Comparison of ENCODE assay signal across 8 cellular contexts in the genomic region with DNA sequence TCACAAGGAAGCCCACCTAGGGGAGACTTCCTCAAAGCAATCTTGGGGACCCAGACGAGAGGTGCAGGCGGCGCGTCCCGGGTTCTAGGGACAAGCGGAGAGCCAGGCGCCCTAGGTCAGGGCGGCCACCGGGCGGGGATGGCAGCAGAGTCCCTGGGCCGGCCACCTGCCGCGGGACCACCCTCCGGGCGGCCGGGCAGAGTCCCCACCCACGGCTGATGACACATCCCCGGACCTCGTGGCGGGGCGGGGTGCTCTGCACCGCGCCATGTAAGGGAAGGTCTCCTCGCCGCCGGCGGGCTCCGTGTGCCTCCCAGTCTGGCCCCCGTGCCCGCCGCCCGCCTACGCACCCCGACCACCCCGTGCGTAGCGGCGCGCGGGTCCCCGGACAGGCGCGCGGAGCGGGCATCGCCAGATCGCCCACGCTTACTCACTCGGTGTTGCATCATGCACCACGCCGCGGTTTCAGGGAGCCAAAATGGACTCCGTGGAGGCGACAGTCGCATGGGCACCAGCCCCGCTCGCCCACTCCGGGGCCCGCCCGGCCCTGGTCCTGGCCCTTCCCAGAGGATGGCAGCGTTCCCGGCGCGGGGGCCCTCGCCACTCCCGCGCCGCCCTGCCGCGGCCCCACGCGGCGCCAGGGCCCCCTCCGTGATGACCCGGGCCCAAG. TPM values are rescaled to one million over a fixed set of nuclear protein-coding genes. Genes with fewer than 3 reads are reported as not detected.
DNase-seq lines count a peak whose midpoint lies in the region; ATAC-seq and TF ChIP-seq lines count a peak whose summit lies in the region.

No MANE protein-coding gene starts in this region.

- POLR2A ChIA-PET in AG04449 (lab: Yijun Ruan, JAX) = interaction anchor here (1.0 to 1.2 kb wide), 2 partner anchors 59 to 108 kb away, joined by 3 read pairs; no protein-coding TSS in a partner anchor

- no peak for DNase-seq in AG04449 (ENCODE audit: low read depth, low spot score)
- DNase-seq in OCI-M1 (lab: John Stamatoyannopoulos, UW) = peak; percentile 54
- peak; percentile 59 for DNase-seq in fibroblast of peridontal ligament (ENCODE audit: extremely low read depth)
- DNase-seq in substantia nigra (lab: John Stamatoyannopoulos, UW) = peak in 27 of 49 donors; percentile 15 to 92 (median 58)

- H3K4me1 Mint-ChIP-seq in activated T-helper 17 cell treated with anti-CD3 and anti-CD28 coated beads, Interleukin-2, amount 50 U/mL, for 72 hours = peaks cover 29% of the 10 kb centered on the region

- TF ChIP-seq CTCF in AG04449 (IDR thresholded peaks at IDR 0.05; ENCODE audit: insufficient read depth, low read length, missing control alignments) = no peak

- peaks cover 5% of the 10 kb centered on the region for H3K27me3 Mint-ChIP-seq in activated T-helper 17 cell treated with anti-CD3 and anti-CD28 coated beads, Interleukin-2, amount 50 U/mL, for 72 hours

- H2AFZ ChIP-seq in neuron (ENCODE audit: low read depth, low read length) = peak overlapping the region; percentile 69

- CTCF ChIA-PET in AG04449 (lab: Yijun Ruan, JAX) = no interaction called here

- peak overlapping the region; percentile 74 for H3K27ac Mint-ChIP-seq in activated T-helper 17 cell treated with anti-CD3 and anti-CD28 coated beads, Interleukin-2, amount 50 U/mL, for 72 hours

- no peaks in the 10 kb centered on the region for H3K36me3 ChIP-seq in neuron (ENCODE audit: insufficient read depth, low read length)

- H3K9me3 ChIP-seq in neuron (ENCODE audit: low read length) = no peaks in the 10 kb centered on the region

- H3K4me3 ChIP-seq in AG04449 (ENCODE audit: low read depth, low read length) (peak overlapping the region; percentile 84), neuron (ENCODE audit: low read length) (peak overlapping the region; percentile 72)

- peaks cover 3% of the 10 kb centered on the region for H3K27me3 ChIP-seq in neuron (ENCODE audit: insufficient read depth, low read length)

- no peaks in the 10 kb centered on the region for H3K9me3 Mint-ChIP-seq in activated T-helper 17 cell treated with anti-CD3 and anti-CD28 coated beads, Interleukin-2, amount 50 U/mL, for 72 hours

- H3K27ac ChIP-seq in substantia nigra (ENCODE audit: low read depth, low read length, poor library complexity, severe bottlenecking) = peak overlapping the region; percentile 27

- ATAC-seq in GM18858 (IDR thresholded peaks at IDR 0.05; ENCODE audit: unreplicated experiment) (peak; percentile 28), HG03039 (IDR thresholded peaks at IDR 0.05; ENCODE audit: unreplicated experiment) (peak; percentile 34)
- peak; percentile 58 for ATAC-seq in activated T-helper 17 cell treated with anti-CD3 and anti-CD28 coated beads, Interleukin-2, amount 50 U/mL, for 72 hours (replicated peaks)

- H3K4me3 Mint-ChIP-seq in activated T-helper 17 cell treated with anti-CD3 and anti-CD28 coated beads, Interleukin-2, amount 50 U/mL, for 72 hours = peak overlapping the region; percentile 81

- H3K36me3 Mint-ChIP-seq in activated T-helper 17 cell treated with anti-CD3 and anti-CD28 coated beads, Interleukin-2, amount 50 U/mL, for 72 hours (ENCODE audit: low read depth) = peaks cover 48% of the 10 kb centered on the region

- peaks cover 11% of the 10 kb centered on the region for H3K4me1 ChIP-seq in neuron (ENCODE audit: insufficient read depth, low read length)

RNA-seq across cellular contexts. Expression of gene SLC7A1, which starts 0.6 kb away (rescaled TPM):
- 100 to 1,000 TPM in 1 of 2 donors, 10 to 100 TPM in 1; 60.1 to 114 TPM for total RNA-seq in activated T-helper 17 cell treated with anti-CD3 and anti-CD28 coated beads, Interleukin-2, amount 50 U/mL, for 72 hours
